ENCODE assay signal across 9 cellular contexts in the genomic region with DNA sequence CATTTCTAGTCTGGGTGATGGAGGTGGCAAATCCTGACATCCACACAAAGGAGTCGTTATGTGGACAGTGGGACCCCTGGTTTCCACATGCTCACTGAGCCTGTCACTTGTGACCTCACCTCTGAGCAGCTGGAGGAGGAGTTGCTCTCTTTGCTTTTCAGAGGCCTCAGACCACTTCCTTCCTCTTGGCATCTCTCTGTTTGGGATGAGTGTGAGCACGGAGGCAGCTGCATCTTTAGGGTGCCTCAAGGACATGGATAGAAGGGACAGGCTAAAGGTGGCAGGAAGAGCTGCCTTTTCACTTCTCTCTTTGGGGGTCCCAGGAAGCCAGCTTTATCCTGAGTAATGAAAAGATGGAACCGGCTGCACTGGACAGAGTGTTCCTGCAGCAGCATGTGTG. TPM values are rescaled to one million over a fixed set of nuclear protein-coding genes. Genes with fewer than 3 reads are reported as not detected.
A peak's percentile ranks its signal among the peaks of the same experiment; 100 is the strongest.
DNase-seq lines count a peak whose midpoint lies in the region; ATAC-seq and TF ChIP-seq lines count a peak whose summit lies in the region.
"Had no signal": no experiment of that assay in that cellular context is flagged by ENCODE, and none has a peak within 500 bp of the region (broad histone marks: within the 10 kb centered on the region; RNA-seq: fewer than 3 reads in every experiment).

No MANE protein-coding gene starts in this region.

- H3K23ac ChIP-seq in trophoblast cell (ENCODE audit: low read length) = no peak overlapping the region

- peak in 1 of 4 donors; percentile 10 for TF ChIP-seq POLR2A in esophagus squamous epithelium (IDR thresholded peaks at IDR 0.05)

- H4K91ac ChIP-seq in trophoblast cell (ENCODE audit: low read depth, low read length) = no peak overlapping the region

- no peak overlapping the region for H2AK5ac ChIP-seq in trophoblast cell (ENCODE audit: low read length)

- H4K8ac ChIP-seq in trophoblast cell (ENCODE audit: low read depth, low read length) = no peak overlapping the region

- peak overlapping the region; percentile 84 to 89 for H3K27ac Mint-ChIP-seq in T-cell

- H3K36me3 Mint-ChIP-seq in T-cell = no peaks in the 10 kb centered on the region

- H3K14ac ChIP-seq in trophoblast cell (ENCODE audit: low read length) = no peak overlapping the region

- H2BK120ac ChIP-seq in trophoblast cell (ENCODE audit: insufficient read depth, low read length, poor library complexity) = no peak overlapping the region

- H3K9me3 ChIP-seq in right cardiac atrium (ENCODE audit: control insufficient read depth, low read length) = no peaks in the 10 kb centered on the region
- H3K9me3 ChIP-seq in trophoblast cell (ENCODE audit: insufficient read depth, low read depth, low read length) = no peaks in the 10 kb centered on the region
- no peaks in the 10 kb centered on the region for H3K9me3 ChIP-seq in esophagus squamous epithelium

- no peak overlapping the region for H3K4me3 ChIP-seq in right cardiac atrium (ENCODE audit: low read length)
- no peak overlapping the region for H3K4me3 ChIP-seq in trophoblast cell (ENCODE audit: low read depth, low read length)
- no peak overlapping the region for H3K4me3 ChIP-seq in esophagus squamous epithelium

- H3K79me2 ChIP-seq in trophoblast cell (ENCODE audit: control insufficient read depth, insufficient read depth, low read length, poor library complexity) = peaks cover 4% of the 10 kb centered on the region

- H3K9ac ChIP-seq in trophoblast cell (ENCODE audit: low read length) = no peak overlapping the region

- H3K4me1 ChIP-seq in right cardiac atrium (ENCODE audit: control insufficient read depth, insufficient read depth, low read length) = no peaks in the 10 kb centered on the region
- no peaks in the 10 kb centered on the region for H3K4me1 ChIP-seq in trophoblast cell (ENCODE audit: control insufficient read depth in 1 of 2, insufficient read depth in 2 of 2, low read length in 2 of 2)
- H3K4me1 ChIP-seq in esophagus squamous epithelium = peaks cover 0 to 19% (median 0%) of the 10 kb centered on the region in 3 donors

- H4K12ac ChIP-seq in trophoblast cell (ENCODE audit: low read depth, low read length) = no peak overlapping the region

- H3K27ac ChIP-seq in right cardiac atrium (ENCODE audit: low read length) = no peak overlapping the region
- H3K27ac ChIP-seq in trophoblast cell (ENCODE audit: low read depth, low read length) = no peak overlapping the region
- peak overlapping the region in 2 of 4 donors; percentile 24 to 58 for H3K27ac ChIP-seq in esophagus squamous epithelium

- intact Hi-C loops in right cardiac atrium (cut with DNase I) = loop anchor here in 1 of 4 donors (2.0 kb wide), 1 partner anchor 112 kb away; no protein-coding TSS in a partner anchor
- intact Hi-C loops in esophagus squamous epithelium (cut with DNase I) = no loop called here

- no peak for TF ChIP-seq CTCF in esophagus squamous epithelium (IDR thresholded peaks at IDR 0.05)

- no peak overlapping the region for H3K4ac ChIP-seq in trophoblast cell (ENCODE audit: low read depth, low read length)

- H3K27me3 Mint-ChIP-seq in T-cell = no peaks in the 10 kb centered on the region

- H2AFZ ChIP-seq in trophoblast cell (ENCODE audit: insufficient read depth, low read length, poor library complexity) = no peak overlapping the region

- no peaks in the 10 kb centered on the region for H3K79me1 ChIP-seq in trophoblast cell (ENCODE audit: low read length)

- peaks cover 14 to 21% of the 10 kb centered on the region in 2 experiments for H3K36me3 ChIP-seq in trophoblast cell (ENCODE audit: control insufficient read depth in 1 of 2, insufficient read depth in 2 of 2, low read length in 2 of 2)
- H3K36me3 ChIP-seq in esophagus squamous epithelium = no peaks in the 10 kb centered on the region

- peaks cover 45 to 50% (median 47%) of the 10 kb centered on the region in 3 donors for H3K4me1 Mint-ChIP-seq in T-cell

- H2BK5ac ChIP-seq in trophoblast cell (ENCODE audit: low read depth, low read length, poor library complexity) = no peak overlapping the region

- H3K18ac ChIP-seq in trophoblast cell (ENCODE audit: low read length) = no peak overlapping the region

- WGBS in right cardiac atrium = 53% methylated on average over 3 of the region's 3 CpGs
- no CpG with 5 or more reads among the region's 3 CpGs for WGBS in trophoblast cell (ENCODE audit: extremely low coverage, insufficient coverage, insufficient read length)
- 67 to 80% methylated on average over 2 to 3 of the region's 3 CpGs for WGBS in esophagus squamous epithelium, 2 donors

- no peak overlapping the region for H3K4me2 ChIP-seq in trophoblast cell (ENCODE audit: low read length)

- POLR2A ChIA-PET in T-cell (lab: Charles Lee) = no interaction called here

- H3K27me3 ChIP-seq in right cardiac atrium (ENCODE audit: control insufficient read depth, insufficient read depth) (no peaks in the 10 kb centered on the region), trophoblast cell (ENCODE audit: insufficient read depth, low read length) (no peaks in the 10 kb centered on the region), esophagus squamous epithelium (no peaks in the 10 kb centered on the region)

- no peaks in the 10 kb centered on the region for H3K9me3 Mint-ChIP-seq in T-cell

- no peak overlapping the region for H2BK12ac ChIP-seq in trophoblast cell (ENCODE audit: low read length)

- CTCF ChIA-PET in T-cell (lab: Charles Lee) = interaction anchor here (0.5 to 1.8 kb wide), 11 partner anchors 17 to 113 kb away, joined by 3 to 10 read pairs (median 3); partner anchors contain the start of gene GPR171 (in 1 of the 2)

- H3K4me3 Mint-ChIP-seq in T-cell = peak overlapping the region; percentile 22 to 74 (median 41)

- ATAC-seq in GM19035 (IDR thresholded peaks at IDR 0.05; ENCODE audit: unreplicated experiment) (peak; percentile 46), HG02943 (IDR thresholded peaks at IDR 0.05; ENCODE audit: low read depth, unreplicated experiment) (peak; percentile 55), T-cell (replicated peaks in 1 of 4) (peak; percentile 73 to 87 (median 86)), right cardiac atrium (peak; percentile 43 to 55)
- ATAC-seq: Panc1 had no signal

- peak in 29 of 34 experiments; percentile 3 to 47 (median 19) for DNase-seq in T-cell
- DNase-seq in right cardiac atrium = no peak
- no peak for DNase-seq in trophoblast cell
- no peak for DNase-seq in NCI-H1417 treated with DMSO at 0.1 percent for 48 hours (lab: John Stamatoyannopoulos, UW)
- no peak for DNase-seq in esophagus squamous epithelium (lab: John Stamatoyannopoulos, UW)

RNA-seq across cellular contexts. Expression of gene GPR171, which starts 31.9 kb away (rescaled TPM):
- total RNA-seq in T-cell (10 to 100 TPM; 23.2 to 67.2 (median 51.9) TPM), right cardiac atrium (under 1 TPM in 3 of 4 donors, not detected in 1; 0.20 to 0.50 (median 0.39) TPM), esophagus squamous epithelium (1 to 10 TPM in 3 of 4 donors, under 1 TPM in 1; 0.59 to 2.7 (median 2.1) TPM)
- polyA plus RNA-seq in right cardiac atrium = 0.34 TPM
- polyA plus RNA-seq in trophoblast cell (2013) = 0.04 TPM in 1 of 2 replicates, not detected in the other
- total RNA-seq: epithelial cell of proximal tubule had no signal

Comparison
In these comparisons a context has a peak if more than half of its experiments do, and no peak if none do; other contexts are left out.
1. DNase-seq: peak in T-cell (29 of 34); none in right cardiac atrium (0 of 3), trophoblast cell (0 of 2), NCI-H1417 treated with DMSO at 0.1 percent for 48 hours (single experiment) and esophagus squamous epithelium (single experiment).
2. RNA of gene GPR171, which starts 31.9 kb away (total RNA-seq): 23.2 to 67.2 TPM in T-cell; 0.59 to 2.7 TPM in esophagus squamous epithelium and 0.20 to 0.50 TPM in right cardiac atrium; every median in the first group is over 4 times any median in the second.
3. Peak in every context shown above with its lines, with median percentiles within 50 percentile points of each other: ATAC-seq.